In the genomic region with DNA sequence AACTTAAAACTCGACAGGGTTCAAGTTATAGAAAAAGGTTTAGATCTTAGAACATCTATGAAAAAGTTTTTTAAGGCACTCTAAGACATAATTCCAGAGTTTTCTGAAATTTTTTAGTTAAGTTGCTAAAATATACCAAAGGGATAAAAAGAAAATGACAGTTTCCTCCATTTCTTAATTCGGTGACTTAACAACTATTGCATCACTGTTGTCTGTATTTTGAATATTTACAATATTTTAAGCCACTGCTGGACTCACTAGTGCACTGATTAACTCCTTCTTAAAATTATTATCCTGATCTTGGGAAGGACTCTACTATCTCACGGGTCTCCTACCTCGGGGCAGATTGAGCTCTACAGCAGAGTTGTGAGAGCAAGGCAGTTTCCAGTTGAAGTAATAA, we compare ENCODE assay signal across 26 cellular contexts.
"Had no signal": no experiment of that assay in that cellular context is flagged by ENCODE, and none has a peak within 500 bp of the region (broad histone marks: within the 10 kb centered on the region; RNA-seq: fewer than 3 reads in every experiment).

No MANE protein-coding gene starts in this region.

- DNase-seq: naive thymus-derived CD4-positive, alpha-beta T cell; natural killer cell; occipital lobe; ovary; posterior cingulate gyrus; psoas muscle; right cardiac atrium; stimulated activated CD4-positive, alpha-beta T cell treated with anti-CD3 and anti-CD28 coated beads, Interleukin-15, amount 100 ng/mL, for 24 hours; stimulated activated CD4-positive, alpha-beta T cell treated with anti-CD3 and anti-CD28 coated beads, Interleukin-2, amount 100 ng/mL, for 24 hours; stimulated activated CD4-positive, alpha-beta T cell treated with anti-CD3 and anti-CD28 coated beads, Interleukin-2, amount 100 ng/mL, for 48 hours; stimulated activated CD4-positive, alpha-beta T cell treated with anti-CD3 and anti-CD28 coated beads, Interleukin-4, amount 100 ng/mL, for 24 hours; stimulated activated naive B cell treated with anti-CD40 and anti-IgM and Interleukin-4, amounts not matched to agents 10 μg/mL and 1 μg/mL and 100 μg/mL, for 72 hours; stimulated activated naive CD4-positive, alpha-beta T cell treated with Interleukin-2 at 50 U/mL for 16 hours; stomach; thyroid gland; trophoblast cell; upper lobe of left lung had no signal

- H2AFZ ChIP-seq: neural progenitor cell, parathyroid adenoma had no signal

- H3K4me3 ChIP-seq: neural progenitor cell, ovary, psoas muscle, skin epidermis, stomach, thoracic aorta, thyroid gland, tibial nerve, upper lobe of left lung, vagina had no signal

- H3K4me1 ChIP-seq: neural progenitor cell, parathyroid adenoma, psoas muscle, stomach, thyroid gland, tibial nerve, upper lobe of left lung, vagina had no signal

- H3K9me3 ChIP-seq: ovary, psoas muscle, stomach, thoracic aorta, thyroid gland, tibial nerve, upper lobe of left lung, vagina had no signal

- FAIRE-seq: urothelium cell line had no signal

- H3K9ac ChIP-seq: neural progenitor cell, parathyroid adenoma had no signal

- H3K27ac ChIP-seq: neural progenitor cell, ovary, parathyroid adenoma, psoas muscle, skin epidermis, stomach, thoracic aorta, thyroid gland, tibial nerve, upper lobe of left lung, vagina had no signal

- H3K36me3 ChIP-seq: neural progenitor cell, ovary, stomach, thoracic aorta, thyroid gland, tibial nerve, upper lobe of left lung, vagina had no signal

- H3K79me2 ChIP-seq: parathyroid adenoma had no signal

- H3K27me3 ChIP-seq: neural progenitor cell, ovary, stomach, thyroid gland, tibial nerve, upper lobe of left lung, vagina had no signal

- H3K4me2 ChIP-seq: neural progenitor cell had no signal

- ATAC-seq: naive thymus-derived CD4-positive, alpha-beta T cell; natural killer cell; psoas muscle; right cardiac atrium; sciatic nerve; stimulated activated effector memory CD8-positive, alpha-beta T cell treated with anti-CD3 and anti-CD28 coated beads, Interleukin-12 subunit alpha, Interleukin-12 subunit beta, amount 100 ng/mL, for 72 hours; stimulated activated naive B cell treated with anti-CD40 and anti-IgM and Interleukin-4, amounts not matched to agents 10 μg/mL and 1 μg/mL and 100 μg/mL, for 72 hours had no signal
